ENCODE assay signal across 15 cellular contexts in the genomic region with DNA sequence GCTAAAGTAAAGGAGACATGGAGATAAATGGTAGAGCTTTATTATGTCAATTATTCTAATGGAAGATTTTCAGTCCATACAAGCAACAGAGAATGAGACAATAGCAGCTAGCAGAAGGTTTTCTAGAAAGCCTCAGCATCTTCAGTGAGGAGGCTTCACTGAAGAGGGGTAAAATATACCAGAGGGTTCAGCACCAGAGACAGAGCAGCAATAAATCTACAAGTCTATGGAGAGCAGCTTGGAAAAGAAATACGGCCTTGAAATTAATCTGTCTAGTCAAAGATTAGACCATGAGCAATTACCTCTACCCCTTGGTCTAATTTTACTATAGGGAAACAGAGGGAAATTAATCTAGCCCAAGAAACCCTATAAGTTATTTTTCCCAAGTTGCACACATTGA.
DNase-seq lines count a peak whose midpoint lies in the region; ATAC-seq and TF ChIP-seq lines count a peak whose summit lies in the region.
"Had no signal": no experiment of that assay in that cellular context is flagged by ENCODE, and none has a peak within 500 bp of the region (broad histone marks: within the 10 kb centered on the region; RNA-seq: fewer than 3 reads in every experiment).

No MANE protein-coding gene starts in this region.

- no peak for TF ChIP-seq POLR2A in Peyer's patch (IDR thresholded peaks at IDR 0.05)

- H3K9me2 ChIP-seq in GM23338 (ENCODE audit: insufficient read depth): no peaks in the 10 kb centered on the region; the same call in 1 of the 2 replicates

- ATAC-seq in GM23338 (no peak), GM21825 (IDR thresholded peaks at IDR 0.05; ENCODE audit: unreplicated experiment) (no peak)

- H3K36me3 Mint-ChIP-seq in GM23338 (ENCODE audit: low read depth) (no peaks in the 10 kb centered on the region), glutamatergic neuron (ENCODE audit: unreplicated experiment) (no peaks in the 10 kb centered on the region), progenitor cell of endocrine pancreas (ENCODE audit: insufficient read depth) (no peaks in the 10 kb centered on the region)
- H3K36me3 Mint-ChIP-seq: CD4-positive, alpha-beta memory T cell had no signal

- CTCF ChIA-PET in HEK293 (lab: Yijun Ruan, JAX): no interaction called here

- H3K4me1 ChIP-seq in GM23338 (ENCODE audit: insufficient read depth) (peaks cover 11% of the 10 kb centered on the region; the same call in 1 of the 2 replicates), HEK293 (ENCODE audit: control insufficient read depth, insufficient read depth, low read length) (no peaks in the 10 kb centered on the region), Peyer's patch (no peaks in the 10 kb centered on the region)

- no peaks in the 10 kb centered on the region for H3K27me3 ChIP-seq in GM23338 (ENCODE audit: insufficient read depth)
- no peaks in the 10 kb centered on the region for H3K27me3 ChIP-seq in Peyer's patch

- H3K27me3 Mint-ChIP-seq in GM23338 (ENCODE audit: insufficient read depth, low read depth, poor library complexity) (no peaks in the 10 kb centered on the region), glutamatergic neuron (ENCODE audit: unreplicated experiment) (peaks cover 4% of the 10 kb centered on the region), progenitor cell of endocrine pancreas (no peaks in the 10 kb centered on the region)

- TF ChIP-seq CTCF in GM23338 (conservative IDR thresholded peaks at IDR 0.05; ENCODE audit: low read depth in 2 of 2) (no peak), HEK293 (tag by site-specific recombination; IDR thresholded peaks at IDR 0.05) (no peak), glutamatergic neuron (IDR thresholded peaks at IDR 0.05; ENCODE audit: partially characterized antibody, unreplicated experiment) (no peak), Peyer's patch (IDR thresholded peaks at IDR 0.05) (no peak), progenitor cell of endocrine pancreas (IDR thresholded peaks at IDR 0.05; ENCODE audit: unreplicated experiment) (no peak)

- H3K4me3 ChIP-seq in GM23338: no peak overlapping the region
- no peak overlapping the region for H3K4me3 ChIP-seq in HEK293 (ENCODE audit: low read depth, low read length)
- no peak overlapping the region for H3K4me3 ChIP-seq in Peyer's patch

- no peaks in the 10 kb centered on the region for H4K20me1 ChIP-seq in GM23338 (replicated peaks; ENCODE audit: insufficient read depth)

- DNase-seq in GM23338 (ENCODE audit: low spot score) (no peak), glutamatergic neuron (no peak), Peyer's patch (no peak), progenitor cell of endocrine pancreas (ENCODE audit: low spot score, unreplicated experiment) (no peak)
- DNase-seq: C1 segment of cervical spinal cord; Calu3; CD4-positive, alpha-beta memory T cell; COR-L47; DMS53; DMS79 treated with DMSO at 0.1 percent for 48 hours; GF-D8; H7; HCEC 1CT had no signal

- H2AFZ ChIP-seq in GM23338: no peak overlapping the region

- H3K4me2 ChIP-seq in GM23338: no peak overlapping the region

- H3K36me3 ChIP-seq in GM23338 (ENCODE audit: insufficient read depth): no peaks in the 10 kb centered on the region
- H3K36me3 ChIP-seq in HEK293 (ENCODE audit: control insufficient read depth in 2 of 2, insufficient read depth in 1 of 2, low read length in 2 of 2): no peaks in the 10 kb centered on the region
- no peaks in the 10 kb centered on the region for H3K36me3 ChIP-seq in Peyer's patch

- H3K9me3 Mint-ChIP-seq in GM23338: no peaks in the 10 kb centered on the region
- H3K9me3 Mint-ChIP-seq in glutamatergic neuron (ENCODE audit: unreplicated experiment): peaks cover 10% of the 10 kb centered on the region
- no peaks in the 10 kb centered on the region for H3K9me3 Mint-ChIP-seq in progenitor cell of endocrine pancreas (ENCODE audit: low read depth)

- H3K79me2 ChIP-seq in GM23338 (replicated peaks; ENCODE audit: insufficient read depth): no peaks in the 10 kb centered on the region

- no peaks in the 10 kb centered on the region for H3K9me3 ChIP-seq in HEK293 (ENCODE audit: control insufficient read depth, insufficient read depth, low read depth, low read length)
- H3K9me3 ChIP-seq in Peyer's patch: no peaks in the 10 kb centered on the region

- POLR2A ChIA-PET in HEK293 (lab: Yijun Ruan, JAX): no interaction called here

- H3K27ac ChIP-seq in GM23338 (ENCODE audit: low read depth): no peak overlapping the region
- H3K27ac ChIP-seq in HEK293 (ENCODE audit: extremely low read depth, low read depth, low read length): no peak overlapping the region
- no peak overlapping the region for H3K27ac ChIP-seq in Peyer's patch

- H3F3A ChIP-seq in GM23338 (replicated peaks; ENCODE audit: low read depth): no peaks in the 10 kb centered on the region

- H3K4me3 Mint-ChIP-seq in GM23338 (no peak overlapping the region), glutamatergic neuron (ENCODE audit: unreplicated experiment) (no peak overlapping the region), progenitor cell of endocrine pancreas (ENCODE audit: low read depth) (no peak overlapping the region)
- H3K4me3 Mint-ChIP-seq: CD4-positive, alpha-beta memory T cell had no signal

- H3K4me1 Mint-ChIP-seq in GM23338 (peaks cover 8% of the 10 kb centered on the region), glutamatergic neuron (ENCODE audit: low read depth, unreplicated experiment) (peaks cover 32% of the 10 kb centered on the region), progenitor cell of endocrine pancreas (ENCODE audit: low read depth) (peaks cover 8% of the 10 kb centered on the region)
- H3K4me1 Mint-ChIP-seq: CD4-positive, alpha-beta memory T cell had no signal

- H3K27ac Mint-ChIP-seq in GM23338: no peak overlapping the region
- peak overlapping the region; percentile 10 for H3K27ac Mint-ChIP-seq in glutamatergic neuron (ENCODE audit: unreplicated experiment)
- H3K27ac Mint-ChIP-seq in progenitor cell of endocrine pancreas: no peak overlapping the region
- H3K27ac Mint-ChIP-seq: CD4-positive, alpha-beta memory T cell had no signal

TF ChIP-seq in GM23338, 12 proteins besides CTCF, POLR2A, EP300 and RAD21:
- no peak for TF ChIP-seq ZNF331 (CRISPR knock-in tag; IDR thresholded peaks at IDR 0.05; ENCODE audit: low read depth)
- TF ChIP-seq, protein P1, sequence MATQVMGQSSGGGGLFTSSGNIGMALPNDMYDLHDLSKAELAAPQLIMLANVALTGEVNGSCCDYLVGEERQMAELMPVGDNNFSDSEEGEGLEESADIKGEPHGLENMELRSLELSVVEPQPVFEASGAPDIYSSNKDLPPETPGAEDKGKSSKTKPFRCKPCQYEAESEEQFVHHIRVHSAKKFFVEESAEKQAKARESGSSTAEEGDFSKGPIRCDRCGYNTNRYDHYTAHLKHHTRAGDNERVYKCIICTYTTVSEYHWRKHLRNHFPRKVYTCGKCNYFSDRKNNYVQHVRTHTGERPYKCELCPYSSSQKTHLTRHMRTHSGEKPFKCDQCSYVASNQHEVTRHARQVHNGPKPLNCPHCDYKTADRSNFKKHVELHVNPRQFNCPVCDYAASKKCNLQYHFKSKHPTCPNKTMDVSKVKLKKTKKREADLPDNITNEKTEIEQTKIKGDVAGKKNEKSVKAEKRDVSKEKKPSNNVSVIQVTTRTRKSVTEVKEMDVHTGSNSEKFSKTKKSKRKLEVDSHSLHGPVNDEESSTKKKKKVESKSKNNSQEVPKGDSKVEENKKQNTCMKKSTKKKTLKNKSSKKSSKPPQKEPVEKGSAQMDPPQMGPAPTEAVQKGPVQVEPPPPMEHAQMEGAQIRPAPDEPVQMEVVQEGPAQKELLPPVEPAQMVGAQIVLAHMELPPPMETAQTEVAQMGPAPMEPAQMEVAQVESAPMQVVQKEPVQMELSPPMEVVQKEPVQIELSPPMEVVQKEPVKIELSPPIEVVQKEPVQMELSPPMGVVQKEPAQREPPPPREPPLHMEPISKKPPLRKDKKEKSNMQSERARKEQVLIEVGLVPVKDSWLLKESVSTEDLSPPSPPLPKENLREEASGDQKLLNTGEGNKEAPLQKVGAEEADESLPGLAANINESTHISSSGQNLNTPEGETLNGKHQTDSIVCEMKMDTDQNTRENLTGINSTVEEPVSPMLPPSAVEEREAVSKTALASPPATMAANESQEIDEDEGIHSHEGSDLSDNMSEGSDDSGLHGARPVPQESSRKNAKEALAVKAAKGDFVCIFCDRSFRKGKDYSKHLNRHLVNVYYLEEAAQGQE (IDR thresholded peaks at IDR 0.05; ENCODE audit: unreplicated experiment): peak; percentile 51

TF ChIP-seq in HEK293, 187 proteins besides CTCF, POLR2A, EP300 and RAD21 (continues in another document):
- TF ChIP-seq SP7 (tag by site-specific recombination; IDR thresholded peaks at IDR 0.05) (no peak), ZNF175 (tag by site-specific recombination; IDR thresholded peaks at IDR 0.05) (no peak), ZNF514 (tag by site-specific recombination; IDR thresholded peaks at IDR 0.05) (no peak)
- TF ChIP-seq, protein P1 (tag by site-specific recombination; IDR thresholded peaks at IDR 0.05): 0 out of 2 replicates have a peak, but pooled peaks have one; percentile 39
